In genomic region chr10:61283066-61283465, GRCh38 we compare ENCODE assay signal across 19 cellular contexts.
"Had no signal": no experiment of that assay in that cellular context is flagged by ENCODE, and none has a peak within 500 bp of the region (broad histone marks: within the 10 kb centered on the region; RNA-seq: fewer than 3 reads in every experiment).

No MANE protein-coding gene starts in this region.

- H3K36me3 ChIP-seq: cardiac muscle cell, left lung, neutrophil, tibial artery had no signal

- H3K4me3 ChIP-seq: cardiac muscle cell, dorsolateral prefrontal cortex, left lung, mucosa of descending colon, tibial artery had no signal

- H3K4me3 Mint-ChIP-seq: activated naive CD4-positive, alpha-beta T cell treated with anti-CD3 and anti-CD28 coated beads, Interleukin-2, amount 10 ng/mL, durations not matched to agents 7 days and 5 days; activated T-helper 17 cell treated with anti-CD3 and anti-CD28 coated beads, Interleukin-2, amount 50 U/mL, for 72 hours; endodermal cell; natural killer cell had no signal

- H3K27me3 ChIP-seq: cardiac muscle cell, dorsolateral prefrontal cortex, left lung, neutrophil, tibial artery had no signal

- H3K9me3 ChIP-seq: left lung, mucosa of descending colon, neutrophil, tibial artery had no signal

- H3K4me1 Mint-ChIP-seq: activated T-helper 17 cell treated with anti-CD3 and anti-CD28 coated beads, Interleukin-2, amount 50 U/mL, for 72 hours; endodermal cell had no signal

- H3K27me3 Mint-ChIP-seq: activated T-helper 17 cell treated with anti-CD3 and anti-CD28 coated beads, Interleukin-2, amount 50 U/mL, for 72 hours had no signal

- DNase-seq: activated CD8-positive, alpha-beta memory T cell treated with anti-CD3 and anti-CD28 coated beads, Interleukin-2, amount 50 U/mL, for 48 hours; activated naive CD4-positive, alpha-beta T cell treated with anti-CD3 and anti-CD28 coated beads, Interleukin-2, amount 10 ng/mL, durations not matched to agents 7 days and 5 days; dorsolateral prefrontal cortex; endodermal cell; erythroblast; hippocampal formation; kidney; left lung; mucosa of descending colon; natural killer cell; stimulated activated CD4-positive, alpha-beta T cell treated with anti-CD3 and anti-CD28 coated beads, Interleukin-2, amount 100 ng/mL, for 48 hours; stimulated activated naive CD4-positive, alpha-beta T cell; T-cell; T-helper 9 cell; tibial artery had no signal

- FAIRE-seq: kidney had no signal

- H3K9me3 Mint-ChIP-seq: activated T-helper 17 cell treated with anti-CD3 and anti-CD28 coated beads, Interleukin-2, amount 50 U/mL, for 72 hours; endodermal cell; natural killer cell; T-cell had no signal

- ATAC-seq: activated CD4-positive, CD25-positive, alpha-beta regulatory T cell treated with anti-CD3 and anti-CD28 coated beads, Interleukin-2, amount 50 U/mL, for 24 hours; activated T-helper 17 cell treated with anti-CD3 and anti-CD28 coated beads, Interleukin-2, amount 50 U/mL, for 72 hours; mucosa of descending colon; natural killer cell; T-cell had no signal

- H3K36me3 Mint-ChIP-seq: natural killer cell, T-cell had no signal

- H3K27ac ChIP-seq: cardiac muscle cell, neutrophil, tibial artery had no signal

- H3K27ac Mint-ChIP-seq: activated naive CD4-positive, alpha-beta T cell treated with anti-CD3 and anti-CD28 coated beads, Interleukin-2, amount 10 ng/mL, durations not matched to agents 7 days and 5 days; activated T-helper 17 cell treated with anti-CD3 and anti-CD28 coated beads, Interleukin-2, amount 50 U/mL, for 72 hours; endodermal cell; natural killer cell had no signal
